8 cellular contexts compared by ENCODE assay signal in genomic region chr6:90216081-90216977, GRCh38.
A peak's percentile ranks its signal among the peaks of the same experiment; 100 is the strongest.
DNase-seq lines count a peak whose midpoint lies in the region; ATAC-seq and TF ChIP-seq lines count a peak whose summit lies in the region.

No MANE protein-coding gene starts in this region.

- peak overlapping the region; percentile 57 for H3K4me3 Mint-ChIP-seq in activated CD8-positive, alpha-beta T cell treated with anti-CD3 and anti-CD28 coated beads, Interleukin-2, amount 10 ng/mL, durations not matched to agents 7 days and 5 days

- peaks cover 25% of the 10 kb centered on the region for H3K4me1 Mint-ChIP-seq in activated CD8-positive, alpha-beta T cell treated with anti-CD3 and anti-CD28 coated beads, Interleukin-2, amount 10 ng/mL, durations not matched to agents 7 days and 5 days (ENCODE audit: low read depth)

- H3K9me3 ChIP-seq in lower lobe of right lung = no peaks in the 10 kb centered on the region

- no peak for TF ChIP-seq CTCF in AG04449 (IDR thresholded peaks at IDR 0.05; ENCODE audit: insufficient read depth, low read length, missing control alignments)
- no peak for TF ChIP-seq CTCF in lower lobe of right lung (IDR thresholded peaks at IDR 0.05)

- intact Hi-C loops in lower lobe of right lung (cut with DNase I) = no loop called here

- H3K4me3 ChIP-seq in AG04449 (ENCODE audit: low read depth, low read length) = no peak overlapping the region
- no peak overlapping the region for H3K4me3 ChIP-seq in lower lobe of right lung

- peak; percentile 9 for DNase-seq in AG04449 (ENCODE audit: low read depth, low spot score)
- peak; percentile 59 for DNase-seq in activated CD8-positive, alpha-beta T cell treated with anti-CD3 and anti-CD28 coated beads, Interleukin-2, amount 10 ng/mL, durations not matched to agents 7 days and 5 days
- DNase-seq in lower lobe of right lung = peak; percentile 57
- DNase-seq in KBM-7 = no peak
- DNase-seq in NCI-H146 treated with DMSO at 0.1 percent for 48 hours (lab: John Stamatoyannopoulos, UW; ENCODE audit: unreplicated experiment) = no peak
- no peak for DNase-seq in activated CD4-positive, CD25-positive, alpha-beta regulatory T cell (lab: John Stamatoyannopoulos, UW)

- POLR2A ChIA-PET in AG04449 (lab: Yijun Ruan, JAX) = no interaction called here
- POLR2A ChIA-PET in activated CD8-positive, alpha-beta T cell treated with anti-CD3 and anti-CD28 coated beads, Interleukin-2, amount 10 ng/mL, durations not matched to agents 7 days and 5 days (lab: Charles Lee) = interaction anchor here (0.9 to 1.7 kb wide), 7 partner anchors 16 to 118 kb away, joined by 3 to 5 read pairs (median 3); no protein-coding TSS in a partner anchor

- H3K9me3 Mint-ChIP-seq in activated CD8-positive, alpha-beta T cell treated with anti-CD3 and anti-CD28 coated beads, Interleukin-2, amount 10 ng/mL, durations not matched to agents 7 days and 5 days (ENCODE audit: insufficient read depth) = no peaks in the 10 kb centered on the region

- CTCF ChIA-PET in AG04449 (lab: Yijun Ruan, JAX) = interaction anchor here (1.2 to 2.3 kb wide), 5 partner anchors 12 to 262 kb away, joined by 3 to 11 read pairs (median 4); no protein-coding TSS in a partner anchor
- CTCF ChIA-PET in activated CD8-positive, alpha-beta T cell treated with anti-CD3 and anti-CD28 coated beads, Interleukin-2, amount 10 ng/mL, durations not matched to agents 7 days and 5 days (lab: Charles Lee) = interaction anchor here (0.8 to 4.0 kb wide), 23 partner anchors 14 to 276 kb away, joined by 3 to 34 read pairs (median 6); no protein-coding TSS in a partner anchor

- H3K36me3 ChIP-seq in lower lobe of right lung = no peaks in the 10 kb centered on the region

- H3K27me3 ChIP-seq in lower lobe of right lung (ENCODE audit: low read depth) = no peaks in the 10 kb centered on the region

- H3K27me3 Mint-ChIP-seq in activated CD8-positive, alpha-beta T cell treated with anti-CD3 and anti-CD28 coated beads, Interleukin-2, amount 10 ng/mL, durations not matched to agents 7 days and 5 days (ENCODE audit: low read depth) = no peaks in the 10 kb centered on the region

- in situ Hi-C loops in KBM-7 (cut with MboI; ENCODE audit: low pct_unique_long_range_greater_than_20kb, low sequenced_read_pairs) = no loop called here

- H3K27ac ChIP-seq in lower lobe of right lung = peak overlapping the region; percentile 0

- ATAC-seq in GM19328 (IDR thresholded peaks at IDR 0.05; ENCODE audit: unreplicated experiment) (peak; percentile 59), HG03469 (IDR thresholded peaks at IDR 0.05; ENCODE audit: unreplicated experiment) (peak; percentile 68), lower lobe of right lung (no peak)
- ATAC-seq in activated CD8-positive, alpha-beta T cell treated with anti-CD3 and anti-CD28 coated beads, Interleukin-2, amount 10 ng/mL, durations not matched to agents 7 days and 5 days = peak; percentile 25

- H3K4me1 ChIP-seq in lower lobe of right lung = peaks cover 40% of the 10 kb centered on the region

- no peak overlapping the region for H3K27ac Mint-ChIP-seq in activated CD8-positive, alpha-beta T cell treated with anti-CD3 and anti-CD28 coated beads, Interleukin-2, amount 10 ng/mL, durations not matched to agents 7 days and 5 days

- H3K36me3 Mint-ChIP-seq in activated CD8-positive, alpha-beta T cell treated with anti-CD3 and anti-CD28 coated beads, Interleukin-2, amount 10 ng/mL, durations not matched to agents 7 days and 5 days (ENCODE audit: low read depth) = peaks cover 20% of the 10 kb centered on the region

Comparison
In these comparisons a context has a peak if more than half of its experiments do, and no peak if none do; other contexts are left out.
1. DNase-seq: peak in AG04449 (single experiment), activated CD8-positive, alpha-beta T cell treated with anti-CD3 and anti-CD28 coated beads, Interleukin-2, amount 10 ng/mL, durations not matched to agents 7 days and 5 days (single experiment) and lower lobe of right lung (single experiment); none in KBM-7 (single experiment), NCI-H146 treated with DMSO at 0.1 percent for 48 hours (single experiment) and activated CD4-positive, CD25-positive, alpha-beta regulatory T cell (0 of 4).
2. ATAC-seq: peak in GM19328 (single experiment), HG03469 (single experiment) and activated CD8-positive, alpha-beta T cell treated with anti-CD3 and anti-CD28 coated beads, Interleukin-2, amount 10 ng/mL, durations not matched to agents 7 days and 5 days (single experiment); none in lower lobe of right lung (0 of 2).